Comparison of ENCODE assay signal across 24 cellular contexts in genomic region chrX:108795240-108795639, GRCh38. TPM values are rescaled to one million over a fixed set of nuclear protein-coding genes. Genes with fewer than 3 reads are reported as not detected.
"Had no signal": no experiment of that assay in that cellular context is flagged by ENCODE, and none has a peak within 500 bp of the region (broad histone marks: within the 10 kb centered on the region; RNA-seq: fewer than 3 reads in every experiment).

No MANE protein-coding gene starts in this region.

- H3K4me3 Mint-ChIP-seq: dendritic cell treated with granulocyte-macrophage colony-stimulating factor and Interleukin-4, amounts not matched to agents 40 ng/mL and 50 ng/mL, for 4 days; effector memory CD8-positive, alpha-beta T cell; naive thymus-derived CD8-positive, alpha-beta T cell; stimulated activated naive B cell treated with anti-CD40 and anti-IgM and Interleukin-4, amounts not matched to agents 10 μg/mL and 1 μg/mL and 100 μg/mL, for 72 hours; stimulated activated naive CD8-positive, alpha-beta T cell treated with anti-CD3 and anti-CD28 coated beads, Interleukin-15, amount 100 ng/mL, for 72 hours had no signal

- H3K27ac Mint-ChIP-seq: dendritic cell treated with granulocyte-macrophage colony-stimulating factor and Interleukin-4, amounts not matched to agents 40 ng/mL and 50 ng/mL, for 4 days; effector memory CD8-positive, alpha-beta T cell; naive thymus-derived CD8-positive, alpha-beta T cell; stimulated activated naive B cell treated with anti-CD40 and anti-IgM and Interleukin-4, amounts not matched to agents 10 μg/mL and 1 μg/mL and 100 μg/mL, for 72 hours had no signal

- DNase-seq: effector memory CD8-positive, alpha-beta T cell; esophagus squamous epithelium; foreskin fibroblast; mammary epithelial cell; mucosa of descending colon; naive thymus-derived CD8-positive, alpha-beta T cell; psoas muscle; retina; sigmoid colon; stimulated activated CD4-positive, alpha-beta T cell treated with anti-CD3 and anti-CD28 coated beads, Interleukin-2, amount 100 ng/mL, for 24 hours; stimulated activated CD4-positive, alpha-beta T cell treated with anti-CD3 and anti-CD28 coated beads, Interleukin-4, amount 100 ng/mL, for 4 hours; stimulated activated naive B cell treated with anti-CD40 and anti-IgM and Interleukin-4, amounts not matched to agents 10 μg/mL and 1 μg/mL and 100 μg/mL, for 72 hours; stimulated activated naive CD8-positive, alpha-beta T cell treated with anti-CD3 and anti-CD28 coated beads, Interleukin-15, amount 100 ng/mL, for 72 hours; testis; upper lobe of right lung had no signal

- H3K36me3 ChIP-seq: esophagus squamous epithelium, neutrophil, sigmoid colon, tibial nerve, upper lobe of right lung, vagina had no signal

- ATAC-seq: effector memory CD8-positive, alpha-beta T cell; mucosa of descending colon; naive thymus-derived CD8-positive, alpha-beta T cell; psoas muscle; stimulated activated naive CD8-positive, alpha-beta T cell treated with anti-CD3 and anti-CD28 coated beads, Interleukin-15, amount 100 ng/mL, for 72 hours; upper lobe of right lung had no signal

- H3K36me3 Mint-ChIP-seq: naive thymus-derived CD8-positive, alpha-beta T cell; stimulated activated naive B cell treated with anti-CD40 and anti-IgM and Interleukin-4, amounts not matched to agents 10 μg/mL and 1 μg/mL and 100 μg/mL, for 72 hours had no signal

- H3K27me3 ChIP-seq: esophagus squamous epithelium, neutrophil, sigmoid colon, testis, tibial nerve, upper lobe of right lung, vagina had no signal

- H3K4me1 Mint-ChIP-seq: naive thymus-derived CD8-positive, alpha-beta T cell; stimulated activated naive B cell treated with anti-CD40 and anti-IgM and Interleukin-4, amounts not matched to agents 10 μg/mL and 1 μg/mL and 100 μg/mL, for 72 hours; stimulated activated naive CD8-positive, alpha-beta T cell treated with anti-CD3 and anti-CD28 coated beads, Interleukin-15, amount 100 ng/mL, for 72 hours had no signal

- H3K27ac ChIP-seq: esophagus squamous epithelium, neutrophil, psoas muscle, sigmoid colon, skin epidermis, testis, tibial nerve, upper lobe of right lung, vagina had no signal

- H3K4me3 ChIP-seq: esophagus squamous epithelium, mucosa of descending colon, psoas muscle, sigmoid colon, skin epidermis, testis, tibial nerve, upper lobe of right lung, vagina had no signal

- H3K9me3 Mint-ChIP-seq: effector memory CD8-positive, alpha-beta T cell had no signal

- H3K4me1 ChIP-seq: esophagus squamous epithelium, psoas muscle, sigmoid colon, testis, tibial nerve, upper lobe of right lung, vagina had no signal

- H3K27me3 Mint-ChIP-seq: dendritic cell treated with granulocyte-macrophage colony-stimulating factor and Interleukin-4, amounts not matched to agents 40 ng/mL and 50 ng/mL, for 4 days; effector memory CD8-positive, alpha-beta T cell; naive thymus-derived CD8-positive, alpha-beta T cell; stimulated activated naive B cell treated with anti-CD40 and anti-IgM and Interleukin-4, amounts not matched to agents 10 μg/mL and 1 μg/mL and 100 μg/mL, for 72 hours; stimulated activated naive CD8-positive, alpha-beta T cell treated with anti-CD3 and anti-CD28 coated beads, Interleukin-15, amount 100 ng/mL, for 72 hours had no signal

- H3K9me3 ChIP-seq: esophagus squamous epithelium, mucosa of descending colon, neutrophil, psoas muscle, sigmoid colon, testis, tibial nerve, upper lobe of right lung, vagina had no signal

RNA-seq across cellular contexts. Expression of gene IRS4, which starts 58.9 kb away (rescaled TPM):
- total RNA-seq: epithelial cell of proximal tubule; esophagus squamous epithelium; kidney epithelial cell; mammary epithelial cell; mucosa of descending colon; naive thymus-derived CD8-positive, alpha-beta T cell; osteoblast; psoas muscle; sigmoid colon; subcutaneous adipose tissue; upper lobe of right lung had no signal
- polyA plus RNA-seq: mammary epithelial cell; naive thymus-derived CD8-positive, alpha-beta T cell; psoas muscle; sigmoid colon had no signal
